Comparison of ENCODE assay signal across 7 cellular contexts in genomic region chr22:30304495-30305244, GRCh38.
DNase-seq lines count a peak whose midpoint lies in the region; ATAC-seq and TF ChIP-seq lines count a peak whose summit lies in the region.

No MANE protein-coding gene starts in this region.

- H3K4me3 Mint-ChIP-seq in stimulated activated memory B cell treated with anti-CD40 and anti-IgM and Interleukin-4, amounts not matched to agents 10 μg/mL and 1 μg/mL and 100 μg/mL, for 72 hours: peak overlapping the region; percentile 44

- H3K9me3 Mint-ChIP-seq in stimulated activated memory B cell treated with anti-CD40 and anti-IgM and Interleukin-4, amounts not matched to agents 10 μg/mL and 1 μg/mL and 100 μg/mL, for 72 hours: no peaks in the 10 kb centered on the region

- ATAC-seq in RWPE2 (ENCODE audit: low read depth) (peak; percentile 40), HG02938 (IDR thresholded peaks at IDR 0.05; ENCODE audit: unreplicated experiment) (no peak), GM21723 (IDR thresholded peaks at IDR 0.05; ENCODE audit: unreplicated experiment) (no peak)
- ATAC-seq in stimulated activated memory B cell treated with anti-CD40 and anti-IgM and Interleukin-4, amounts not matched to agents 10 μg/mL and 1 μg/mL and 100 μg/mL, for 72 hours: peak; percentile 82

- H3K36me3 ChIP-seq in RWPE2 (ENCODE audit: low read depth): peaks cover 17% of the 10 kb centered on the region

- no peak overlapping the region for H3K4me3 ChIP-seq in RWPE2 (ENCODE audit: severe bottlenecking)

- peaks cover 27% of the 10 kb centered on the region for H3K36me3 Mint-ChIP-seq in stimulated activated memory B cell treated with anti-CD40 and anti-IgM and Interleukin-4, amounts not matched to agents 10 μg/mL and 1 μg/mL and 100 μg/mL, for 72 hours

- peak overlapping the region; percentile 85 for H3K27ac ChIP-seq in RWPE2 (ENCODE audit: poor library complexity, severe bottlenecking)

- peaks cover 50% of the 10 kb centered on the region for H3K4me1 ChIP-seq in RWPE2 (ENCODE audit: insufficient read depth, poor library complexity, severe bottlenecking)

- DNase-seq in GM19238 (ENCODE audit: insufficient read length, low spot score): peak; percentile 46
- DNase-seq in RWPE2 (ENCODE audit: low spot score): no peak
- DNase-seq in fibroblast of peridontal ligament (ENCODE audit: extremely low read depth): peak; percentile 62
- DNase-seq in SKM-1 treated with dmso at 0.1 percent for 144 hours (lab: John Stamatoyannopoulos, UW; ENCODE audit: unreplicated experiment): no peak

- H3K27me3 Mint-ChIP-seq in stimulated activated memory B cell treated with anti-CD40 and anti-IgM and Interleukin-4, amounts not matched to agents 10 μg/mL and 1 μg/mL and 100 μg/mL, for 72 hours: no peaks in the 10 kb centered on the region

- H3K4me1 Mint-ChIP-seq in stimulated activated memory B cell treated with anti-CD40 and anti-IgM and Interleukin-4, amounts not matched to agents 10 μg/mL and 1 μg/mL and 100 μg/mL, for 72 hours: peaks cover 90% of the 10 kb centered on the region

- H3K9me3 ChIP-seq in RWPE2 (ENCODE audit: severe bottlenecking): no peaks in the 10 kb centered on the region

- no peaks in the 10 kb centered on the region for H3K27me3 ChIP-seq in RWPE2 (ENCODE audit: insufficient read depth, poor library complexity, severe bottlenecking)

- TF ChIP-seq CTCF in RWPE2 (IDR thresholded peaks at IDR 0.05; ENCODE audit: poor library complexity, severe bottlenecking): no peak

- H3K27ac Mint-ChIP-seq in stimulated activated memory B cell treated with anti-CD40 and anti-IgM and Interleukin-4, amounts not matched to agents 10 μg/mL and 1 μg/mL and 100 μg/mL, for 72 hours: peak overlapping the region; percentile 74

Comparison
In these comparisons a context has a peak if more than half of its experiments do, and no peak if none do; other contexts are left out.
1. DNase-seq: peak in GM19238 (single experiment) and fibroblast of peridontal ligament (single experiment); none in RWPE2 (single experiment) and SKM-1 treated with dmso at 0.1 percent for 144 hours (single experiment).
2. ATAC-seq: peak in RWPE2 (single experiment) and stimulated activated memory B cell treated with anti-CD40 and anti-IgM and Interleukin-4, amounts not matched to agents 10 μg/mL and 1 μg/mL and 100 μg/mL, for 72 hours (single experiment); none in HG02938 (single experiment) and GM21723 (single experiment).